In the genomic region with DNA sequence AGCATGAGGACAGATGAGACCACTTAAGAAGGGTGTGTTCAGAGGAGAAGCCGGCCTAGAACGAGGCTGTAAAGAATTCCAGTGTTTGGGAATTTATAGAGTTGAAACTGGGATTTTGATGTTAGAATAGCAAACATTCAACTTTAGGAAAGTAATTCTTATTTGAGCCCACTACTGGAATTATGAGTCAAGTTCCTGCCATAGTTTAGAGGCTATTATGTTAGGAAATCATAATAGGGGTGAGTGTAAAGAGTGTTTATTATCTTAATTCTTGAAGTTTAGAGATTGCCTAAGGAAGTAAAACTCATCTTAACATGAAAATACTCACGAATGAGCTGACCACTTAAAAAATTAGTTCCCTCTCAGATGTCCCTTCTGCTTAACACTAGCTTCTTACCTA, we compare ENCODE assay signal across 13 cellular contexts. TPM values are rescaled to one million over a fixed set of nuclear protein-coding genes. Genes with fewer than 3 reads are reported as not detected.
DNase-seq lines count a peak whose midpoint lies in the region; ATAC-seq and TF ChIP-seq lines count a peak whose summit lies in the region.
"Had no signal": no experiment of that assay in that cellular context is flagged by ENCODE, and none has a peak within 500 bp of the region (broad histone marks: within the 10 kb centered on the region; RNA-seq: fewer than 3 reads in every experiment).

No MANE protein-coding gene starts in this region.

- no peak for TF ChIP-seq CTCF in A673 (conservative IDR thresholded peaks at IDR 0.05; ENCODE audit: low read depth, low read length)

- no peak overlapping the region for H2AFZ ChIP-seq in GM23248

- H3K9me3 ChIP-seq in A673 (ENCODE audit: low read depth, low read length, poor library complexity, severe bottlenecking) (no peaks in the 10 kb centered on the region), GM23248 (ENCODE audit: low read depth) (no peaks in the 10 kb centered on the region), iPS-20b (ENCODE audit: insufficient read depth, low read depth, low read length) (no peaks in the 10 kb centered on the region)

- H3K36me3 Mint-ChIP-seq in activated T-helper 1 cell treated with anti-CD3 and anti-CD28 coated beads, Interleukin-12 subunit alpha, Interleukin-12 subunit beta, Interleukin-2, Interleukin-4 antibody, amounts not matched to agents 30 ng/mL and 10 ng/mL and 1 ng/mL, durations not matched to agents 14 hours and 24 hours and 36 hours (ENCODE audit: low read depth), result peaks cover 22% of the 10 kb centered on the region

- H3K4me1 ChIP-seq in A673 (ENCODE audit: insufficient read depth, low read length, poor library complexity, severe bottlenecking) (peaks cover 23% of the 10 kb centered on the region), GM23248 (ENCODE audit: insufficient read depth) (peaks cover 37% of the 10 kb centered on the region), iPS-20b (ENCODE audit: insufficient read depth, low read length) (peaks cover 17% of the 10 kb centered on the region)

- CTCF ChIA-PET in A673 (lab: Charles Lee), result no interaction called here

- POLR2A ChIA-PET in A673 (lab: Charles Lee; ENCODE audit: low non-redundant PET), result no interaction called here

- no peaks in the 10 kb centered on the region for H3K27me3 ChIP-seq in A673 (replicated peaks; ENCODE audit: insufficient read depth, low read depth, low read length, poor library complexity)
- no peaks in the 10 kb centered on the region for H3K27me3 ChIP-seq in GM23248 (replicated peaks; ENCODE audit: insufficient read depth)
- no peaks in the 10 kb centered on the region for H3K27me3 ChIP-seq in iPS-20b (ENCODE audit: insufficient read depth, low read length)

- peaks cover 70% of the 10 kb centered on the region for H3K79me2 ChIP-seq in GM23248 (ENCODE audit: insufficient read depth)

- H3K4me3 Mint-ChIP-seq in activated T-helper 1 cell treated with anti-CD3 and anti-CD28 coated beads, Interleukin-12 subunit alpha, Interleukin-12 subunit beta, Interleukin-2, Interleukin-4 antibody, amounts not matched to agents 30 ng/mL and 10 ng/mL and 1 ng/mL, durations not matched to agents 14 hours and 24 hours and 36 hours, result peak overlapping the region; percentile 93

- H3K36me3 ChIP-seq in A673 (ENCODE audit: insufficient read depth, low read length, poor library complexity, severe bottlenecking) (peaks cover 25% of the 10 kb centered on the region), GM23248 (ENCODE audit: low read depth) (peaks cover 20% of the 10 kb centered on the region), iPS-20b (ENCODE audit: insufficient read depth, low read depth, low read length) (peaks cover 21% of the 10 kb centered on the region)

- H3K4me3 ChIP-seq in A673 (ENCODE audit: low read depth, low read length, poor library complexity, severe bottlenecking), result peak overlapping the region; percentile 80
- peak overlapping the region; percentile 92 for H3K4me3 ChIP-seq in GM23248
- H3K4me3 ChIP-seq in iPS-20b (ENCODE audit: low read length), result peak overlapping the region; percentile 96; the same call in 1 of the 2 replicates

- peak overlapping the region; percentile 99 for H3K4me2 ChIP-seq in GM23248 (ENCODE audit: unreplicated experiment)

- H3K9ac ChIP-seq in GM23248 (peak overlapping the region; percentile 92; the same call in 1 of the 2 replicates), iPS-20b (ENCODE audit: low read depth, low read length) (peak overlapping the region; percentile 22; the same call in 1 of the 2 replicates)

- H3K9me2 ChIP-seq in GM23248 (ENCODE audit: insufficient read depth), result no peaks in the 10 kb centered on the region

- peaks cover 21% of the 10 kb centered on the region; the same call in 1 of the 2 replicates for H4K20me1 ChIP-seq in GM23248 (ENCODE audit: insufficient read depth)

- no peaks in the 10 kb centered on the region for H3K9me3 Mint-ChIP-seq in activated T-helper 1 cell treated with anti-CD3 and anti-CD28 coated beads, Interleukin-12 subunit alpha, Interleukin-12 subunit beta, Interleukin-2, Interleukin-4 antibody, amounts not matched to agents 30 ng/mL and 10 ng/mL and 1 ng/mL, durations not matched to agents 14 hours and 24 hours and 36 hours

- no peak for DNase-seq in A673 (ENCODE audit: low spot score)
- peak; percentile 34 for DNase-seq in GM23248
- no peak for DNase-seq in activated T-helper 1 cell treated with anti-CD3 and anti-CD28 coated beads, Interleukin-12 subunit alpha, Interleukin-12 subunit beta, Interleukin-2, Interleukin-4 antibody, amounts not matched to agents 30 ng/mL and 10 ng/mL and 1 ng/mL, durations not matched to agents 14 hours and 24 hours and 36 hours (ENCODE audit: low spot score)
- DNase-seq in NCI-H1930 (lab: John Stamatoyannopoulos, UW), result no peak
- DNase-seq in SW 1271 (lab: John Stamatoyannopoulos, UW), result no peak
- DNase-seq in SW480 (ENCODE audit: low spot score), result no peak
- DNase-seq: DMS153; effector CD8-positive, alpha-beta T cell; HCEC 1CT; posterior cingulate gyrus had no signal

- intact Hi-C loops in A673 (cut with micrococcal nuclease; ENCODE audit: unreplicated experiment), result loop anchor here (2.0 to 10.0 kb wide), 2 partner anchors 15 to 399 kb away; no protein-coding TSS in a partner anchor
- intact Hi-C loops in activated T-helper 1 cell treated with anti-CD3 and anti-CD28 coated beads, Interleukin-12 subunit alpha, Interleukin-12 subunit beta, Interleukin-2, Interleukin-4 antibody, amounts not matched to agents 30 ng/mL and 10 ng/mL and 1 ng/mL, durations not matched to agents 14 hours and 24 hours and 36 hours (cut with micrococcal nuclease), result no loop called here

- peaks cover 15% of the 10 kb centered on the region for H3F3A ChIP-seq in GM23248 (ENCODE audit: insufficient read depth)

- H3K27me3 Mint-ChIP-seq in activated T-helper 1 cell treated with anti-CD3 and anti-CD28 coated beads, Interleukin-12 subunit alpha, Interleukin-12 subunit beta, Interleukin-2, Interleukin-4 antibody, amounts not matched to agents 30 ng/mL and 10 ng/mL and 1 ng/mL, durations not matched to agents 14 hours and 24 hours and 36 hours (ENCODE audit: insufficient read depth), result no peaks in the 10 kb centered on the region

- 19 to 26% methylated on average over 3 of the region's 3 CpGs for WGBS in GM23248 (ENCODE audit: low coverage in 1 of 2, low lambda C conversion rate in 2 of 2, missing lambda C conversion rate in 2 of 2), 2 experiments

- ATAC-seq in GM21515 (IDR thresholded peaks at IDR 0.05; ENCODE audit: unreplicated experiment), result no peak

- H3K27ac Mint-ChIP-seq in activated T-helper 1 cell treated with anti-CD3 and anti-CD28 coated beads, Interleukin-12 subunit alpha, Interleukin-12 subunit beta, Interleukin-2, Interleukin-4 antibody, amounts not matched to agents 30 ng/mL and 10 ng/mL and 1 ng/mL, durations not matched to agents 14 hours and 24 hours and 36 hours, result peak overlapping the region; percentile 100

- in situ Hi-C loops in GM23248 (cut with MboI), result loop anchor here (25.0 kb wide), 2 partner anchors 284 to 391 kb away; partner anchors contain the start of genes GPR22 and LAMB4

- H3K4me1 Mint-ChIP-seq in activated T-helper 1 cell treated with anti-CD3 and anti-CD28 coated beads, Interleukin-12 subunit alpha, Interleukin-12 subunit beta, Interleukin-2, Interleukin-4 antibody, amounts not matched to agents 30 ng/mL and 10 ng/mL and 1 ng/mL, durations not matched to agents 14 hours and 24 hours and 36 hours (ENCODE audit: low read depth), result peaks cover 52% of the 10 kb centered on the region

- no TSS peak for BruUV-seq in A673 (replicated peaks; lab: Mats Ljungman, UMichigan)

- H3K27ac ChIP-seq in A673 (ENCODE audit: low read depth, low read length, poor library complexity, severe bottlenecking) (no peak overlapping the region), GM23248 (no peak overlapping the region), iPS-20b (ENCODE audit: low read length) (no peak overlapping the region)

RNA-seq across cellular contexts. Expression of gene CBLL1, which starts 2.1 kb away (rescaled TPM):
- total RNA-seq in A673 (2021), result 30.8 and 37.9 TPM in 2 replicates
- 11.9 and 47.2 TPM in 2 replicates for total RNA-seq in GM23248 (2014; rRNA removed; shearing (Covaris generic))
- polyA plus RNA-seq in GM23248 (2016; fragmentation: Nextera tagmentation; extraction: Ambion mirVana), result 35.5 and 38.2 TPM in 2 replicates
- total RNA-seq in activated T-helper 1 cell treated with anti-CD3 and anti-CD28 coated beads, Interleukin-12 subunit alpha, Interleukin-12 subunit beta, Interleukin-2, Interleukin-4 antibody, amounts not matched to agents 30 ng/mL and 10 ng/mL and 1 ng/mL, durations not matched to agents 14 hours and 24 hours and 36 hours, result 46.9 and 49.6 TPM in 2 replicates

RNA-seq across cellular contexts. Expression of gene SLC26A3, which starts 57.0 kb away (rescaled TPM):
- total RNA-seq in A673 (2021), result not detected in 2 replicates
- total RNA-seq in GM23248 (2014; rRNA removed; shearing (Covaris generic)), result not detected in 2 replicates
- polyA plus RNA-seq in GM23248 (2016; fragmentation: Nextera tagmentation; extraction: Ambion mirVana), result not detected in 2 replicates
- not detected in 2 replicates for total RNA-seq in activated T-helper 1 cell treated with anti-CD3 and anti-CD28 coated beads, Interleukin-12 subunit alpha, Interleukin-12 subunit beta, Interleukin-2, Interleukin-4 antibody, amounts not matched to agents 30 ng/mL and 10 ng/mL and 1 ng/mL, durations not matched to agents 14 hours and 24 hours and 36 hours
- total RNA-seq: SK-MEL-5 had no signal
